In genomic region chr15:51681303-51681963, GRCh38 we compare ENCODE assay signal across 8 cellular contexts. TPM values are rescaled to one million over a fixed set of nuclear protein-coding genes. Genes with fewer than 3 reads are reported as not detected.
A peak's percentile ranks its signal among the peaks of the same experiment; 100 is the strongest.
DNase-seq lines count a peak whose midpoint lies in the region; ATAC-seq, FAIRE-seq and TF ChIP-seq lines count a peak whose summit lies in the region.

TSS of gene SCG3 (plus strand) at chr15:51681503. CDS start at chr15:51681756, 253 bp downstream.

- H3K4me3 ChIP-seq in cardiac fibroblast (replicated peaks in 1 of 2; ENCODE audit: low read depth in 2 of 2, low read length in 2 of 2), result no peak within 1 kb of the TSS
- peak within 1 kb of the TSS; percentile 25 for H3K4me3 ChIP-seq in skeletal muscle cell (ENCODE audit: low read depth, low read length)

- no peak for ATAC-seq in HG02973 (IDR thresholded peaks at IDR 0.05; ENCODE audit: unreplicated experiment)

- no peak for TF ChIP-seq CTCF in cardiac fibroblast (IDR thresholded peaks at IDR 0.05; ENCODE audit: low read depth, low read length)

- in situ Hi-C loops in G401 (cut with HindIII; ENCODE audit: low sequenced_read_pairs), result no loop called here

- no peak for TF ChIP-seq POLR2A in H54 (IDR thresholded peaks at IDR 0.05; ENCODE audit: low read depth, low read length)

- peak; percentile 87 for DNase-seq in G401 (ENCODE audit: low spot score)
- DNase-seq in NCI-H187 (lab: John Stamatoyannopoulos, UW), result peak; percentile 38 to 68
- peak in 3 of 4 experiments; percentile 9 to 41 (median 29) for DNase-seq in activated CD4-positive, CD25-positive, alpha-beta regulatory T cell (lab: John Stamatoyannopoulos, UW)
- peak; percentile 70 to 72 for DNase-seq in cardiac fibroblast (ENCODE audit: low read depth in 2 of 2)
- peak; percentile 88 for DNase-seq in iPS-NIHi11 (ENCODE audit: low spot score)
- DNase-seq in skeletal muscle cell (ENCODE audit: low read depth), result peak; percentile 22
- no peak for DNase-seq in H54 (ENCODE audit: insufficient read length, low spot score)

- no peak for FAIRE-seq in H54 (lab: Jason Lieb, UNC)

RNA-seq across cellular contexts. Expression of gene SCG3, which starts in this region (rescaled TPM):
- total RNA-seq in G401 (2014; rRNA removed; shearing (Covaris generic)), result not detected in 2 replicates

Comparison
In these comparisons a context has a peak if more than half of its experiments do, and no peak if none do; other contexts are left out.
1. Peak in DNase-seq in G401; RNA of the gene not detected or under 1 TPM.